In the genomic region with DNA sequence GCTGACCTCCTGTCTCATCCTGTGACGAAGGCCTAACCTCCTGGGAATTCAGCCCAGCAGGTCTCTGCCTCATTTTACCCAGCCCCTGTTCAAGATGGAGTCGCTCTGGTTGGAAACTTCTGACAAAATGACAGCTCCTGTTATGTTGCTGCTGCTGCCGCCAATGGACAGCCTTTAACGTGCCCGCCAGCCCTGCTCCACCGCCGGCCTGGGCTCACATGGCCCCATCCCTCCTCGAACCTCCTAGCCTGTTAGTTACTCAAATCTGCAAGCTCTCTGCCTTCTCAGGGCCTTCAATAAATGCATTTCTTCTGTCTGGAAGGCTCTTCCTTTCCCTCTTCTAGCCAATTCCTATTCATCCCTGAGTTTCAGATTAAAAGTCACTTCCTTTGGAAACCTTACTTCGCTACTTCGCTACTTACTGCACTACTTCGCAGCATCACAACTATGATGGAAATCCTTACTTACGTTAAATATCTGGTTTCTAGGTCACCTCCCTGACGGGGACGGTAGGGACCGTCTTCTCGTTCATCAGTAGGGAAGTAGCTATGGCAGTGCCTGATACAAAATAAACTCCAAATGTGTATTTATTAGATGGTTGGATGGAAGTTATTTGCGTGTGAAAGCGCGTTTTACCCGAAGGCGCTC, we compare ENCODE assay signal across 8 cellular contexts. TPM values are rescaled to one million over a fixed set of nuclear protein-coding genes. Genes with fewer than 3 reads are reported as not detected.
DNase-seq lines count a peak whose midpoint lies in the region; ATAC-seq and TF ChIP-seq lines count a peak whose summit lies in the region.

No MANE protein-coding gene starts in this region.

- no peaks in the 10 kb centered on the region for H3K9me2 ChIP-seq in PC-9 (ENCODE audit: insufficient read depth)

- peak overlapping the region; percentile 18 for H3K27ac Mint-ChIP-seq in endothelial cell (ENCODE audit: unreplicated experiment)

- DNase-seq in SKM-1 (lab: John Stamatoyannopoulos, UW; ENCODE audit: unreplicated experiment), result peak; percentile 42
- DNase-seq in SKM-1 treated with dmso at 0.1 percent for 144 hours (lab: John Stamatoyannopoulos, UW; ENCODE audit: unreplicated experiment), result no peak
- no peak for DNase-seq in PC-9
- no peak for DNase-seq in endothelial cell (ENCODE audit: low spot score)
- DNase-seq in COLO829 (ENCODE audit: low spot score), result no peak
- no peak for DNase-seq in NCI-H1930 (lab: John Stamatoyannopoulos, UW)

- H3K27ac ChIP-seq in PC-9 (peak overlapping the region; percentile 36; the same call in 1 of the 2 replicates), neutrophil (peak overlapping the region; percentile 80)

- intact Hi-C loops in PC-9 (cut with micrococcal nuclease; ENCODE audit: unreplicated experiment), result loop anchor here (2.0 kb wide), 1 partner anchor 27 kb away; the partner anchor contains the start of gene COASY

- H3K27me3 Mint-ChIP-seq in endothelial cell (ENCODE audit: unreplicated experiment), result peaks cover 1% of the 10 kb centered on the region

- peaks cover 11% of the 10 kb centered on the region for H3K36me3 Mint-ChIP-seq in endothelial cell (ENCODE audit: low read depth, unreplicated experiment)

- CTCF ChIA-PET in PC-9 (lab: Charles Lee), result no interaction called here

- no peaks in the 10 kb centered on the region for H3K27me3 ChIP-seq in PC-9 (ENCODE audit: insufficient read depth, low read depth)
- no peaks in the 10 kb centered on the region for H3K27me3 ChIP-seq in neutrophil

- H3K9me3 ChIP-seq in PC-9 (ENCODE audit: insufficient read depth, low read depth), result no peaks in the 10 kb centered on the region
- H3K9me3 ChIP-seq in neutrophil, result no peaks in the 10 kb centered on the region

- peaks cover 7% of the 10 kb centered on the region for H3K4me1 Mint-ChIP-seq in endothelial cell (ENCODE audit: unreplicated experiment)

- POLR2A ChIA-PET in PC-9 (lab: Charles Lee; ENCODE audit: unreplicated experiment), result interaction anchor here (0.7 to 0.8 kb wide), 2 partner anchors 19 to 127 kb away, joined by 3 read pairs; no protein-coding TSS in a partner anchor

- H3F3A ChIP-seq in PC-9 (ENCODE audit: insufficient read depth, low read depth), result peaks cover 31% of the 10 kb centered on the region; the same call in 1 of the 2 replicates

- H3K36me3 ChIP-seq in PC-9 (ENCODE audit: low read depth) (peaks cover 6% of the 10 kb centered on the region; the same call in 1 of the 2 replicates), neutrophil (peaks cover 10% of the 10 kb centered on the region)

- no peak for TF ChIP-seq CTCF in PC-9 (conservative IDR thresholded peaks at IDR 0.05)
- no peak for TF ChIP-seq CTCF in endothelial cell (IDR thresholded peaks at IDR 0.05; ENCODE audit: unreplicated experiment)
- TF ChIP-seq CTCF in neutrophil (IDR thresholded peaks at IDR 0.05), result no peak

- peak overlapping the region; percentile 85 for H3K4me3 Mint-ChIP-seq in endothelial cell (ENCODE audit: unreplicated experiment)

- no peak for ATAC-seq in GM21423 (IDR thresholded peaks at IDR 0.05; ENCODE audit: unreplicated experiment)

- H3K4me1 ChIP-seq in PC-9 (replicated peaks; ENCODE audit: insufficient read depth), result peaks cover 20% of the 10 kb centered on the region
- H3K4me1 ChIP-seq in neutrophil (ENCODE audit: control insufficient read depth in 1 of 2, insufficient read depth in 1 of 2, low read depth in 1 of 2, low read length in 1 of 2), result peaks cover 25 to 27% of the 10 kb centered on the region in 2 experiments

- H2AFZ ChIP-seq in PC-9, result peak overlapping the region; percentile 65

- peak overlapping the region; percentile 88 for H3K4me2 ChIP-seq in PC-9

- TSS peak; percentile 91 for BruUV-seq in PC-9 (replicated peaks; lab: Mats Ljungman, UMichigan)

- H3K79me2 ChIP-seq in PC-9 (ENCODE audit: low read depth), result peaks cover 10% of the 10 kb centered on the region

- H3K9me3 Mint-ChIP-seq in endothelial cell (ENCODE audit: unreplicated experiment), result no peaks in the 10 kb centered on the region

- no peaks in the 10 kb centered on the region for H4K20me1 ChIP-seq in PC-9 (ENCODE audit: insufficient read depth)

- peak overlapping the region; percentile 61 for H3K4me3 ChIP-seq in PC-9
- H3K4me3 ChIP-seq in neutrophil (ENCODE audit: low read depth in 1 of 2, low read length in 1 of 2), result peak overlapping the region; percentile 79 to 84

RNA-seq across cellular contexts. Expression of gene NAGLU, which starts 0.5 kb away (rescaled TPM):
- total RNA-seq in PC-9 (2021) (18.2 and 20.6 TPM in 2 replicates), endothelial cell (ENCODE audit: unreplicated experiment) (24.2 TPM)

RNA-seq across cellular contexts. Expression of gene HSD17B1, which starts 17.2 kb away (rescaled TPM):
- total RNA-seq in PC-9 (2021), result 0.90 and 1.3 TPM in 2 replicates
- 0.64 TPM for total RNA-seq in endothelial cell (ENCODE audit: unreplicated experiment)

RNA-seq across cellular contexts. Expression of gene COASY, which starts 26.4 kb away (rescaled TPM):
- 133 and 152 TPM in 2 replicates for total RNA-seq in PC-9 (2021)
- 66.3 TPM for total RNA-seq in endothelial cell (ENCODE audit: unreplicated experiment)

RNA-seq across cellular contexts. Expression of gene MLX, which starts 31.4 kb away (rescaled TPM):
- total RNA-seq in PC-9 (2021) (20.0 and 26.0 TPM in 2 replicates), endothelial cell (ENCODE audit: unreplicated experiment) (45.9 TPM)

RNA-seq across cellular contexts. Expression of gene PSMC3IP, which starts 42.0 kb away (rescaled TPM):
- 10.2 and 13.4 TPM in 2 replicates for total RNA-seq in PC-9 (2021)
- total RNA-seq in endothelial cell (ENCODE audit: unreplicated experiment), result 8.0 TPM
